Comparison of ENCODE assay signal across 21 cellular contexts in genomic region chr17:17201271-17201670, GRCh38. TPM values are rescaled to one million over a fixed set of nuclear protein-coding genes. Genes with fewer than 3 reads are reported as not detected.
DNase-seq lines count a peak whose midpoint lies in the region; TF ChIP-seq lines count a peak whose summit lies in the region.
"Had no signal": no experiment of that assay in that cellular context is flagged by ENCODE, and none has a peak within 500 bp of the region (broad histone marks: within the 10 kb centered on the region; RNA-seq: fewer than 3 reads in every experiment).

No MANE protein-coding gene starts in this region.

- no peak for TF ChIP-seq POLR2A in Peyer's patch (IDR thresholded peaks at IDR 0.05)

- H3K27me3 Mint-ChIP-seq in activated CD4-positive, alpha-beta memory T cell treated with anti-CD3 and anti-CD28 coated beads, Interleukin-2, amount 10 ng/mL, durations not matched to agents 7 days and 5 days, result no peaks in the 10 kb centered on the region
- H3K27me3 Mint-ChIP-seq in activated CD4-positive, alpha-beta memory T cell treated with anti-CD3 and anti-CD28 coated beads for 36 hours, result no peaks in the 10 kb centered on the region
- H3K27me3 Mint-ChIP-seq: activated naive CD8-positive, alpha-beta T cell treated with anti-CD3 and anti-CD28 coated beads, Interleukin-2, amount 10 ng/mL, durations not matched to agents 7 days and 5 days had no signal

- TF ChIP-seq CTCF in Peyer's patch (IDR thresholded peaks at IDR 0.05), result no peak

- H3K27ac ChIP-seq in Peyer's patch, result peak overlapping the region in 3 of 4 donors; percentile 2 to 73 (median 37)
- peak overlapping the region; percentile 45 for H3K27ac ChIP-seq in muscle layer of duodenum (ENCODE audit: low read length)
- H3K27ac ChIP-seq in subcutaneous abdominal adipose tissue (ENCODE audit: low read depth, low read length), result peak overlapping the region; percentile 69

- peaks cover 37% of the 10 kb centered on the region for H3K4me1 Mint-ChIP-seq in activated CD4-positive, alpha-beta memory T cell treated with anti-CD3 and anti-CD28 coated beads, Interleukin-2, amount 10 ng/mL, durations not matched to agents 7 days and 5 days
- H3K4me1 Mint-ChIP-seq in activated CD4-positive, alpha-beta memory T cell treated with anti-CD3 and anti-CD28 coated beads for 36 hours (ENCODE audit: low read depth), result peaks cover 31% of the 10 kb centered on the region

- H3K9me3 ChIP-seq in Peyer's patch, result no peaks in the 10 kb centered on the region
- no peaks in the 10 kb centered on the region for H3K9me3 ChIP-seq in muscle layer of duodenum (ENCODE audit: control insufficient read depth in 1 of 2, low read length in 2 of 2)
- no peaks in the 10 kb centered on the region for H3K9me3 ChIP-seq in subcutaneous abdominal adipose tissue (ENCODE audit: control insufficient read depth in 5 of 5, low read length in 5 of 5)
- H3K9me3 ChIP-seq: left lung had no signal

- intact Hi-C loops in activated CD4-positive, alpha-beta memory T cell treated with anti-CD3 and anti-CD28 coated beads for 36 hours (cut with micrococcal nuclease), result no loop called here

- H3K27ac Mint-ChIP-seq in activated CD4-positive, alpha-beta memory T cell treated with anti-CD3 and anti-CD28 coated beads, Interleukin-2, amount 10 ng/mL, durations not matched to agents 7 days and 5 days, result peak overlapping the region; percentile 19
- H3K27ac Mint-ChIP-seq in activated CD4-positive, alpha-beta memory T cell treated with anti-CD3 and anti-CD28 coated beads for 36 hours, result no peak overlapping the region
- H3K27ac Mint-ChIP-seq: activated naive CD8-positive, alpha-beta T cell treated with anti-CD3 and anti-CD28 coated beads, Interleukin-2, amount 10 ng/mL, durations not matched to agents 7 days and 5 days; natural killer cell had no signal

- CTCF ChIA-PET in activated CD4-positive, alpha-beta memory T cell treated with anti-CD3 and anti-CD28 coated beads, Interleukin-2, amount 10 ng/mL, durations not matched to agents 7 days and 5 days (lab: Charles Lee), result interaction anchor here (1.2 to 1.3 kb wide), 2 partner anchors 15 to 25 kb away, joined by 3 to 5 read pairs; no protein-coding TSS in a partner anchor
- CTCF ChIA-PET in activated CD4-positive, alpha-beta memory T cell treated with anti-CD3 and anti-CD28 coated beads for 36 hours (lab: Charles Lee), result interaction anchor here (1.4 to 1.5 kb wide), 2 partner anchors 12 to 60 kb away, joined by 4 read pairs; no protein-coding TSS in a partner anchor

- peak overlapping the region in 1 of 5 donors; percentile 44 for H3K9ac ChIP-seq in subcutaneous abdominal adipose tissue (ENCODE audit: low read length in 5 of 5)

- no peaks in the 10 kb centered on the region for H3K9me3 Mint-ChIP-seq in activated CD4-positive, alpha-beta memory T cell treated with anti-CD3 and anti-CD28 coated beads, Interleukin-2, amount 10 ng/mL, durations not matched to agents 7 days and 5 days
- H3K9me3 Mint-ChIP-seq in activated CD4-positive, alpha-beta memory T cell treated with anti-CD3 and anti-CD28 coated beads for 36 hours, result no peaks in the 10 kb centered on the region
- H3K9me3 Mint-ChIP-seq: activated naive CD8-positive, alpha-beta T cell treated with anti-CD3 and anti-CD28 coated beads, Interleukin-2, amount 10 ng/mL, durations not matched to agents 7 days and 5 days; CD8-positive, alpha-beta memory T cell; natural killer cell had no signal

- H3K27me3 ChIP-seq in Peyer's patch (no peaks in the 10 kb centered on the region), muscle layer of duodenum (ENCODE audit: low read depth, low read length) (no peaks in the 10 kb centered on the region), subcutaneous abdominal adipose tissue (ENCODE audit: control insufficient read depth in 5 of 5, insufficient read depth in 4 of 5, low read length in 5 of 5) (no peaks in the 10 kb centered on the region)
- H3K27me3 ChIP-seq: left lung had no signal

- POLR2A ChIA-PET in activated CD4-positive, alpha-beta memory T cell treated with anti-CD3 and anti-CD28 coated beads, Interleukin-2, amount 10 ng/mL, durations not matched to agents 7 days and 5 days (lab: Charles Lee), result interaction anchor here (1.2 kb wide), 1 partner anchor 24 kb away, joined by 4 read pairs; no protein-coding TSS in a partner anchor
- POLR2A ChIA-PET in activated CD4-positive, alpha-beta memory T cell treated with anti-CD3 and anti-CD28 coated beads for 36 hours (lab: Charles Lee), result interaction anchor here (0.8 to 1.5 kb wide), 3 partner anchors 10 to 25 kb away, joined by 3 to 4 read pairs (median 3); no protein-coding TSS in a partner anchor

- no peak for DNase-seq in activated CD4-positive, alpha-beta memory T cell treated with anti-CD3 and anti-CD28 coated beads, Interleukin-2, amount 10 ng/mL, durations not matched to agents 7 days and 5 days
- DNase-seq in activated CD4-positive, alpha-beta memory T cell treated with anti-CD3 and anti-CD28 coated beads for 36 hours, result no peak
- no peak for DNase-seq in Peyer's patch
- DNase-seq in LoVo (ENCODE audit: low spot score), result no peak
- DNase-seq in activated CD8-positive, alpha-beta memory T cell treated with anti-CD3 and anti-CD28 coated beads, Interleukin-2, amount 50 U/mL, for 48 hours, result no peak
- DNase-seq in NCI-H2196 treated with DMSO at 0.1 percent for 48 hours (lab: John Stamatoyannopoulos, UW; ENCODE audit: unreplicated experiment), result no peak
- DNase-seq: activated CD8-positive, alpha-beta memory T cell treated with anti-CD3 and anti-CD28 coated beads, Interleukin-2, amount 50 U/mL, for 4 hours; activated effector memory CD4-positive, alpha-beta T cell treated with anti-CD3 and anti-CD28 coated beads, Interleukin-2, amount 50 U/mL, for 16 hours; activated naive CD8-positive, alpha-beta T cell treated with anti-CD3 and anti-CD28 coated beads, Interleukin-2, amount 10 ng/mL, durations not matched to agents 7 days and 5 days; AML-193; CD8-positive, alpha-beta memory T cell; Kasumi-1; natural killer cell; NCI-H510A; OCI-M1; stimulated activated CD4-positive, alpha-beta T cell treated with anti-CD3 and anti-CD28 coated beads, Interleukin-2, amount 100 ng/mL, for 24 hours; substantia nigra; T-helper 9 cell had no signal

- peaks cover 0 to 39% (median 14%) of the 10 kb centered on the region in 4 donors for H3K4me1 ChIP-seq in Peyer's patch
- H3K4me1 ChIP-seq in muscle layer of duodenum (ENCODE audit: control insufficient read depth in 1 of 2, insufficient read depth in 2 of 2, low read length in 2 of 2), result peaks cover 12 to 53% of the 10 kb centered on the region in 2 donors
- peaks cover 6 to 72% (median 64%) of the 10 kb centered on the region in 5 donors for H3K4me1 ChIP-seq in subcutaneous abdominal adipose tissue (ENCODE audit: control insufficient read depth in 5 of 5, insufficient read depth in 5 of 5, low read length in 5 of 5)

- H3K36me3 ChIP-seq in Peyer's patch (no peaks in the 10 kb centered on the region), muscle layer of duodenum (ENCODE audit: control insufficient read depth in 1 of 2, insufficient read depth in 2 of 2, low read length in 2 of 2) (peaks cover 0 to 11% of the 10 kb centered on the region in 2 donors), subcutaneous abdominal adipose tissue (ENCODE audit: control insufficient read depth in 5 of 5, insufficient read depth in 5 of 5, low read length in 5 of 5) (peaks cover 0 to 12% (median 0%) of the 10 kb centered on the region in 5 donors)

- no peak overlapping the region for H3K4me3 ChIP-seq in Peyer's patch
- H3K4me3 ChIP-seq in muscle layer of duodenum (ENCODE audit: low read depth in 1 of 2, low read length in 2 of 2), result no peak overlapping the region
- H3K4me3 ChIP-seq in subcutaneous abdominal adipose tissue (ENCODE audit: low read depth in 1 of 5, low read length in 5 of 5), result no peak overlapping the region
- H3K4me3 ChIP-seq: left lung had no signal

- H3K4me3 Mint-ChIP-seq in activated CD4-positive, alpha-beta memory T cell treated with anti-CD3 and anti-CD28 coated beads, Interleukin-2, amount 10 ng/mL, durations not matched to agents 7 days and 5 days, result no peak overlapping the region
- H3K4me3 Mint-ChIP-seq in activated CD4-positive, alpha-beta memory T cell treated with anti-CD3 and anti-CD28 coated beads for 36 hours, result no peak overlapping the region
- H3K4me3 Mint-ChIP-seq: activated naive CD8-positive, alpha-beta T cell treated with anti-CD3 and anti-CD28 coated beads, Interleukin-2, amount 10 ng/mL, durations not matched to agents 7 days and 5 days; natural killer cell had no signal

- H3K36me3 Mint-ChIP-seq in activated CD4-positive, alpha-beta memory T cell treated with anti-CD3 and anti-CD28 coated beads, Interleukin-2, amount 10 ng/mL, durations not matched to agents 7 days and 5 days (ENCODE audit: low read depth), result peaks cover 26% of the 10 kb centered on the region
- peaks cover 22% of the 10 kb centered on the region for H3K36me3 Mint-ChIP-seq in activated CD4-positive, alpha-beta memory T cell treated with anti-CD3 and anti-CD28 coated beads for 36 hours
- H3K36me3 Mint-ChIP-seq: natural killer cell had no signal

RNA-seq across cellular contexts. Expression of gene PLD6, which starts 4.9 kb away (rescaled TPM):
- total RNA-seq in activated CD4-positive, alpha-beta memory T cell treated with anti-CD3 and anti-CD28 coated beads, Interleukin-2, amount 10 ng/mL, durations not matched to agents 7 days and 5 days, result 1 to 10 TPM; 6.3 to 6.6 TPM
- total RNA-seq in activated CD4-positive, alpha-beta memory T cell treated with anti-CD3 and anti-CD28 coated beads for 36 hours, result 1 to 10 TPM; 9.3 to 9.4 TPM
- 1 to 10 TPM in 2 of 4 donors, not detected in 2; 1.6 to 3.5 TPM for total RNA-seq in Peyer's patch

RNA-seq across cellular contexts. Expression of gene FLCN, which starts 35.7 kb away (rescaled TPM):
- total RNA-seq in activated CD4-positive, alpha-beta memory T cell treated with anti-CD3 and anti-CD28 coated beads, Interleukin-2, amount 10 ng/mL, durations not matched to agents 7 days and 5 days, result 10 to 100 TPM; 48.8 to 53.1 TPM
- total RNA-seq in activated CD4-positive, alpha-beta memory T cell treated with anti-CD3 and anti-CD28 coated beads for 36 hours, result 10 to 100 TPM; 24.0 to 24.6 TPM
- 100 to 1,000 TPM; 186 to 243 (median 210) TPM for total RNA-seq in Peyer's patch
